Comparison of ENCODE assay signal across 12 cellular contexts in genomic region chr14:105050551-105050897, GRCh38. TPM values are rescaled to one million over a fixed set of nuclear protein-coding genes. Genes with fewer than 3 reads are reported as not detected.
A peak's percentile ranks its signal among the peaks of the same experiment; 100 is the strongest.
DNase-seq lines count a peak whose midpoint lies in the region; ATAC-seq and TF ChIP-seq lines count a peak whose summit lies in the region.
"Had no signal": no experiment of that assay in that cellular context is flagged by ENCODE, and none has a peak within 500 bp of the region (broad histone marks: within the 10 kb centered on the region; RNA-seq: fewer than 3 reads in every experiment).

No MANE protein-coding gene starts in this region.

- H2BK15ac ChIP-seq in H9 (ENCODE audit: low read depth, low read length), result no peak overlapping the region

- no peaks in the 10 kb centered on the region for H3K27me3 ChIP-seq in PC-9 (ENCODE audit: insufficient read depth, low read depth)
- peaks cover 5% of the 10 kb centered on the region for H3K27me3 ChIP-seq in H9 (ENCODE audit: insufficient read depth, low read length)

- no peak overlapping the region for H3K14ac ChIP-seq in H9 (ENCODE audit: insufficient read depth, low read length)

- no peak overlapping the region for H2AK5ac ChIP-seq in H9 (ENCODE audit: insufficient read length, low read length)

- H3K9me3 ChIP-seq in PC-9 (ENCODE audit: insufficient read depth, low read depth), result no peaks in the 10 kb centered on the region
- no peaks in the 10 kb centered on the region for H3K9me3 ChIP-seq in H9 (ENCODE audit: control insufficient read depth, low read depth, low read length)

- H3K23me2 ChIP-seq in H9 (ENCODE audit: insufficient read length, low read depth, low read length, poor library complexity, severe bottlenecking), result no peaks in the 10 kb centered on the region

- no peak overlapping the region for H4K8ac ChIP-seq in H9 (replicated peaks; ENCODE audit: insufficient read length, low read depth, low read length)

- no peak overlapping the region for H2BK120ac ChIP-seq in H9 (ENCODE audit: low read depth, low read length, poor library complexity, severe bottlenecking)

- H3K9ac ChIP-seq in H9 (ENCODE audit: extremely low read depth, insufficient read length, low read length), result no peak overlapping the region

- H3K4me1 ChIP-seq in PC-9 (replicated peaks; ENCODE audit: insufficient read depth) (peaks cover 18% of the 10 kb centered on the region), H9 (ENCODE audit: insufficient read depth, low read length) (no peaks in the 10 kb centered on the region)

- H4K5ac ChIP-seq in H9 (ENCODE audit: insufficient read length, low read depth, low read length), result no peak overlapping the region

- H3K56ac ChIP-seq in H9 (ENCODE audit: insufficient read length, low read depth, low read length), result no peak overlapping the region

- POLR2A ChIA-PET in PC-9 (lab: Charles Lee; ENCODE audit: unreplicated experiment), result no interaction called here

- H3K4ac ChIP-seq in H9 (ENCODE audit: low read depth, low read length), result no peak overlapping the region

- H3K9me2 ChIP-seq in PC-9 (ENCODE audit: insufficient read depth), result no peaks in the 10 kb centered on the region

- no peaks in the 10 kb centered on the region for H3K36me3 Mint-ChIP-seq in HFFc6 (ENCODE audit: low read depth)
- no peaks in the 10 kb centered on the region for H3K36me3 Mint-ChIP-seq in osteocyte (ENCODE audit: unreplicated experiment)
- no peaks in the 10 kb centered on the region; a peak in 1 of 7 replicates for H3K36me3 Mint-ChIP-seq in H9 (ENCODE audit: insufficient read depth in 1 of 3, low read depth in 3 of 3)

- H3F3A ChIP-seq in PC-9 (ENCODE audit: insufficient read depth, low read depth), result peaks cover 13% of the 10 kb centered on the region; the same call in 1 of the 2 replicates

- H4K20me1 ChIP-seq in PC-9 (ENCODE audit: insufficient read depth) (no peaks in the 10 kb centered on the region), H9 (ENCODE audit: control insufficient read depth, insufficient read depth, insufficient read length) (no peaks in the 10 kb centered on the region)

- no peak overlapping the region for H3K4me3 Mint-ChIP-seq in HFFc6
- no peak overlapping the region for H3K4me3 Mint-ChIP-seq in osteocyte (ENCODE audit: unreplicated experiment)
- H3K4me3 Mint-ChIP-seq in H9, result no peak overlapping the region
- H3K4me3 Mint-ChIP-seq: CD4-positive, alpha-beta T cell; immature natural killer cell had no signal

- H3K27me3 Mint-ChIP-seq in HFFc6 (ENCODE audit: insufficient read depth) (peaks cover 7% of the 10 kb centered on the region), osteocyte (ENCODE audit: unreplicated experiment) (peaks cover 2% of the 10 kb centered on the region), H9 (ENCODE audit: low read depth) (peaks cover 17% of the 10 kb centered on the region)
- H3K27me3 Mint-ChIP-seq: CD4-positive, alpha-beta T cell had no signal

- H3K79me2 ChIP-seq in PC-9 (ENCODE audit: low read depth) (no peaks in the 10 kb centered on the region), H9 (ENCODE audit: insufficient read depth, low read length) (no peaks in the 10 kb centered on the region)

- H2BK5ac ChIP-seq in H9 (ENCODE audit: insufficient read length, low read length), result no peak overlapping the region

- no peak overlapping the region for H2BK12ac ChIP-seq in H9 (ENCODE audit: insufficient read length, low read depth, low read length)

- no peaks in the 10 kb centered on the region for H3K79me1 ChIP-seq in H9 (ENCODE audit: insufficient read depth, low read depth, low read length, poor library complexity, severe bottlenecking)

- H4K91ac ChIP-seq in H9 (ENCODE audit: insufficient read length, low read depth, low read length), result no peak overlapping the region

- BruUV-seq in PC-9 (replicated peaks; lab: Mats Ljungman, UMichigan), result no TSS peak

- H3T11ph ChIP-seq in H9 (ENCODE audit: low read length), result no peak overlapping the region

- WGBS in H9 (ENCODE audit: extremely low coverage, insufficient read length, low lambda C conversion rate), result no CpG with 5 or more reads among the region's 10 CpGs

- no peak for ATAC-seq in GM18498 (IDR thresholded peaks at IDR 0.05; ENCODE audit: unreplicated experiment)

- no peaks in the 10 kb centered on the region for H3K36me3 ChIP-seq in PC-9 (ENCODE audit: low read depth)

- H2AFZ ChIP-seq in PC-9, result no peak overlapping the region
- no peak overlapping the region for H2AFZ ChIP-seq in H9 (ENCODE audit: low read length)

- H3K4me1 Mint-ChIP-seq in HFFc6 (ENCODE audit: low read depth), result peaks cover 8% of the 10 kb centered on the region
- H3K4me1 Mint-ChIP-seq in osteocyte (ENCODE audit: unreplicated experiment), result peaks cover 2% of the 10 kb centered on the region
- H3K4me1 Mint-ChIP-seq in H9, result peaks cover 4 to 7% of the 10 kb centered on the region in 2 experiments

- H3K27ac Mint-ChIP-seq in HFFc6, result no peak overlapping the region
- H3K27ac Mint-ChIP-seq in osteocyte (ENCODE audit: unreplicated experiment), result no peak overlapping the region
- no peak overlapping the region for H3K27ac Mint-ChIP-seq in H9

- intact Hi-C loops in PC-9 (cut with micrococcal nuclease; ENCODE audit: unreplicated experiment), result loop anchor here (2.0 kb wide), 1 partner anchor 36 kb away; no protein-coding TSS in a partner anchor

- H3K4me2 ChIP-seq in PC-9 (no peak overlapping the region), H9 (ENCODE audit: insufficient read depth, insufficient read length, low read length) (no peak overlapping the region)

- CTCF ChIA-PET in PC-9 (lab: Charles Lee), result no interaction called here

- H3K4me3 ChIP-seq in PC-9, result no peak overlapping the region

- H3K27ac ChIP-seq in PC-9 (no peak overlapping the region), H9 (ENCODE audit: insufficient read length, low read depth, low read length) (no peak overlapping the region)

- H3K23ac ChIP-seq in H9 (ENCODE audit: insufficient read length, low read depth, low read length), result no peak overlapping the region

- DNase-seq in COLO668 (lab: John Stamatoyannopoulos, UW; ENCODE audit: unreplicated experiment), result peak; percentile 91
- DNase-seq in HFFc6, result peak; percentile 39
- DNase-seq in PC-9, result peak; percentile 72 to 81
- peak; percentile 8 for DNase-seq in iPS-NIHi7 (ENCODE audit: extremely low spot score)
- no peak for DNase-seq in osteocyte (ENCODE audit: extremely low spot score, unreplicated experiment)
- no peak for DNase-seq in GM20000 (ENCODE audit: low spot score)
- no peak for DNase-seq in H9
- DNase-seq: activated gamma-delta T cell treated with Interleukin-2 at 50 U/mL for 16 hours; CD4-positive, alpha-beta T cell; effector memory CD4-positive, alpha-beta T cell; immature natural killer cell had no signal

- H2BK20ac ChIP-seq in H9 (ENCODE audit: low read depth, low read length, poor library complexity, severe bottlenecking), result no peak overlapping the region

- no peak overlapping the region for H3K18ac ChIP-seq in H9 (ENCODE audit: insufficient read length, low read depth, low read length)

- no peak for TF ChIP-seq CTCF in HFFc6 (IDR thresholded peaks at IDR 0.05)
- TF ChIP-seq CTCF in PC-9 (conservative IDR thresholded peaks at IDR 0.05), result no peak
- TF ChIP-seq CTCF in osteocyte (IDR thresholded peaks at IDR 0.05), result no peak
- no peak for TF ChIP-seq CTCF in GM20000 (IDR thresholded peaks at IDR 0.05; ENCODE audit: extremely low read depth, missing control alignments)
- TF ChIP-seq CTCF in H9 (conservative IDR thresholded peaks at IDR 0.05), result no peak

- H3K9me3 Mint-ChIP-seq in HFFc6, result no peaks in the 10 kb centered on the region
- no peaks in the 10 kb centered on the region for H3K9me3 Mint-ChIP-seq in osteocyte (ENCODE audit: unreplicated experiment)
- no peaks in the 10 kb centered on the region for H3K9me3 Mint-ChIP-seq in H9
- H3K9me3 Mint-ChIP-seq: CD4-positive, alpha-beta T cell; immature natural killer cell had no signal

RNA-seq across cellular contexts. Expression of gene GPR132, which starts 14.7 kb away (rescaled TPM):
- total RNA-seq in HFFc6 (2021; fragmentation: NEBNext Ultra II Directional; extraction: Animal tissue kit (Norgen Biotek cat#: 25700)), result under 1 TPM in 2 of 6 experiments, not detected in 4; 0.05 to 0.14 TPM
- total RNA-seq in PC-9 (2021), result 0.98 TPM in 1 of 2 replicates, not detected in the other
- total RNA-seq in osteocyte, result 0.16 and 0.24 TPM in 2 replicates
- total RNA-seq in H9 (2021), result 0.20 and 0.24 TPM in 2 replicates

RNA-seq across cellular contexts. Expression of gene CDCA4, which starts 29.6 kb away (rescaled TPM):
- 10 to 100 TPM; 11.6 to 20.3 (median 18.4) TPM for total RNA-seq in HFFc6 (2021; fragmentation: NEBNext Ultra II Directional; extraction: Animal tissue kit (Norgen Biotek cat#: 25700))
- total RNA-seq in PC-9 (2021) (24.9 and 27.7 TPM in 2 replicates), osteocyte (14.6 and 17.4 TPM in 2 replicates), H9 (2021) (57.7 and 58.5 TPM in 2 replicates)

Comparison
In these comparisons a context has a peak if more than half of its experiments do, and no peak if none do; other contexts are left out.
1. DNase-seq: peak in COLO668 (single experiment), HFFc6 (single experiment), PC-9 (2 of 2) and iPS-NIHi7 (single experiment); none in osteocyte (single experiment), GM20000 (single experiment) and H9 (single experiment).